In the genomic region with DNA sequence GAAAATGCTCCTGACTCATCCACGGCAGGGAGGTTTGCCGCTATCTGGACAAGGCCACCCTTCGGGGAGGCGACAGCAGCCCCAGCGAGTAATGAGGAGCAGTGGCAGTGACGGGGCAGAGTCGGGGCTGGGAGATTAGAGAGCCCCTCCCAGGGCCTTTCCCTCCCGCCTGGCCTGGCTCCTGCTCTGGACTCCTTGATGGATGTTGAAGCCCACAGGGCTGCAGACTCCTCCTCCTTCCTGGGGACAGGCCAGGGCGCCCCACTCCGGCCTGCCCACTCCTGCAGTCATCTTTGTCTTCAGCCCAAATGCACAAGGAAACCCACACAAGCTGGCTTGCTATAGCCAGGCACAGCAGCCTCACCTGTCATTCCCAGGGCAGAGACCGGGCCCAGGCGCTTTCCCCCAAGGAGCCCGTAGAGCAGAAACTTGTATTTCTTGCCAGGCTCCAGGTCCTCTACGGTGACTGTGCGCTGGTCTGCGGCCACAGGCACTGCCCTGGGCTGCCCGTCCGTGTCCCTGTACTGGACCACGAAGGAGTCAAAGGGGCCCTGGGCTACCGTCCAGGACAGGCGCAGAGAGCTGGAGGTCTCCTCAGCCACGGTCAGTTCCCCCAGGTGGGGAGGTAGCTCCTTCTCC, we compare ENCODE assay signal across 1 cellular context.
TF ChIP-seq lines count a peak whose summit lies in the region.

No MANE protein-coding gene starts in this region.

TF ChIP-seq in K562, 482 proteins besides CTCF, POLR2A, EP300 and RAD21 (continued from another document and continues in another):
- TF ChIP-seq, protein P1, sequence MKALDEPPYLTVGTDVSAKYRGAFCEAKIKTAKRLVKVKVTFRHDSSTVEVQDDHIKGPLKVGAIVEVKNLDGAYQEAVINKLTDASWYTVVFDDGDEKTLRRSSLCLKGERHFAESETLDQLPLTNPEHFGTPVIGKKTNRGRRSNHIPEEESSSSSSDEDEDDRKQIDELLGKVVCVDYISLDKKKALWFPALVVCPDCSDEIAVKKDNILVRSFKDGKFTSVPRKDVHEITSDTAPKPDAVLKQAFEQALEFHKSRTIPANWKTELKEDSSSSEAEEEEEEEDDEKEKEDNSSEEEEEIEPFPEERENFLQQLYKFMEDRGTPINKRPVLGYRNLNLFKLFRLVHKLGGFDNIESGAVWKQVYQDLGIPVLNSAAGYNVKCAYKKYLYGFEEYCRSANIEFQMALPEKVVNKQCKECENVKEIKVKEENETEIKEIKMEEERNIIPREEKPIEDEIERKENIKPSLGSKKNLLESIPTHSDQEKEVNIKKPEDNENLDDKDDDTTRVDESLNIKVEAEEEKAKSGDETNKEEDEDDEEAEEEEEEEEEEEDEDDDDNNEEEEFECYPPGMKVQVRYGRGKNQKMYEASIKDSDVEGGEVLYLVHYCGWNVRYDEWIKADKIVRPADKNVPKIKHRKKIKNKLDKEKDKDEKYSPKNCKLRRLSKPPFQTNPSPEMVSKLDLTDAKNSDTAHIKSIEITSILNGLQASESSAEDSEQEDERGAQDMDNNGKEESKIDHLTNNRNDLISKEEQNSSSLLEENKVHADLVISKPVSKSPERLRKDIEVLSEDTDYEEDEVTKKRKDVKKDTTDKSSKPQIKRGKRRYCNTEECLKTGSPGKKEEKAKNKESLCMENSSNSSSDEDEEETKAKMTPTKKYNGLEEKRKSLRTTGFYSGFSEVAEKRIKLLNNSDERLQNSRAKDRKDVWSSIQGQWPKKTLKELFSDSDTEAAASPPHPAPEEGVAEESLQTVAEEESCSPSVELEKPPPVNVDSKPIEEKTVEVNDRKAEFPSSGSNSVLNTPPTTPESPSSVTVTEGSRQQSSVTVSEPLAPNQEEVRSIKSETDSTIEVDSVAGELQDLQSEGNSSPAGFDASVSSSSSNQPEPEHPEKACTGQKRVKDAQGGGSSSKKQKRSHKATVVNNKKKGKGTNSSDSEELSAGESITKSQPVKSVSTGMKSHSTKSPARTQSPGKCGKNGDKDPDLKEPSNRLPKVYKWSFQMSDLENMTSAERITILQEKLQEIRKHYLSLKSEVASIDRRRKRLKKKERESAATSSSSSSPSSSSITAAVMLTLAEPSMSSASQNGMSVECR (CRISPR knock-in tag; IDR thresholded peaks at IDR 0.05) = no peak
- TF ChIP-seq TFAP4 (CRISPR knock-in tag; IDR thresholded peaks at IDR 0.05; ENCODE audit: borderline replicate concordance) = no peak; the same call in 1 of the 2 replicates
- TF ChIP-seq CGGBP1 (CRISPR knock-in tag; IDR thresholded peaks at IDR 0.05) = no peak
- peak; percentile 27; the same call in 1 of the 2 replicates for TF ChIP-seq ELF2 (CRISPR knock-in tag; IDR thresholded peaks at IDR 0.05)
- no peak for TF ChIP-seq ZNF507 (tag; conservative IDR thresholded peaks at IDR 0.05)
- no peak for TF ChIP-seq ATF6 (CRISPR knock-in tag; IDR thresholded peaks at IDR 0.05)
- no peak for TF ChIP-seq NCOA1 (IDR thresholded peaks at IDR 0.05; ENCODE audit: low read depth)
- TF ChIP-seq TSC22D4 (tag; IDR thresholded peaks at IDR 0.05) = no peak
- no peak for TF ChIP-seq SP2 (IDR thresholded peaks at IDR 0.05; ENCODE audit: extremely low read depth, low read depth, low read length, poor library complexity, severe bottlenecking)
- TF ChIP-seq HLTF (IDR thresholded peaks at IDR 0.05) = no peak
- no peak for TF ChIP-seq RBM22 (IDR thresholded peaks at IDR 0.05; ENCODE audit: low read depth, low read length, poor library complexity, severe bottlenecking)
- peak; percentile 44 to 55; a peak in 2 of 4 replicates for TF ChIP-seq MAZ (CRISPR knock-in tag; conservative IDR thresholded peaks at IDR 0.05 in 1 of 2, IDR thresholded peaks at IDR 0.05 in 1 of 2)
- TF ChIP-seq RBM17 (IDR thresholded peaks at IDR 0.05; ENCODE audit: borderline replicate concordance, low read depth, low read length) = no peak
- no peak for TF ChIP-seq PCBP2 (IDR thresholded peaks at IDR 0.05; ENCODE audit: low read depth, low read length, poor library complexity, severe bottlenecking)
- no peak for TF ChIP-seq HNRNPH1 (optimal IDR thresholded peaks at IDR 0.05; ENCODE audit: low read depth, low read length)
- TF ChIP-seq STAT5A (IDR thresholded peaks at IDR 0.05; ENCODE audit: borderline replicate concordance, low read length) = no peak
- no peak for TF ChIP-seq ZNF232 (CRISPR knock-in tag; IDR thresholded peaks at IDR 0.05)
- TF ChIP-seq KDM2B (CRISPR knock-in tag; IDR thresholded peaks at IDR 0.05) = no peak
- TF ChIP-seq, protein P2, sequence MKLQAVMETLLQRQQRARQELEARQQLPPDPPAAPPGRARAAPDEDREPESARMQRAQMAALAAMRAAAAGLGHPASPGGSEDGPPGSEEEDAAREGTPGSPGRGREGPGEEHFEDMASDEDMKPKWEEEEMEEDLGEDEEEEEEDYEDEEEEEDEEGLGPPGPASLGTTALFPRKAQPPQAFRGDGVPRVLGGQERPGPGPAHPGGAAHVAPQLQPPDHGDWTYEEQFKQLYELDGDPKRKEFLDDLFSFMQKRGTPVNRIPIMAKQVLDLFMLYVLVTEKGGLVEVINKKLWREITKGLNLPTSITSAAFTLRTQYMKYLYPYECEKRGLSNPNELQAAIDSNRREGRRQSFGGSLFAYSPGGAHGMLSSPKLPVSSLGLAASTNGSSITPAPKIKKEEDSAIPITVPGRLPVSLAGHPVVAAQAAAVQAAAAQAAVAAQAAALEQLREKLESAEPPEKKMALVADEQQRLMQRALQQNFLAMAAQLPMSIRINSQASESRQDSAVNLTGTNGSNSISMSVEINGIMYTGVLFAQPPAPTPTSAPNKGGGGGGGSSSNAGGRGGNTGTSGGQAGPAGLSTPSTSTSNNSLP (IDR thresholded peaks at IDR 0.05; ENCODE audit: borderline replicate concordance, low read depth, low read length) = no peak
- TF ChIP-seq, protein P3, sequence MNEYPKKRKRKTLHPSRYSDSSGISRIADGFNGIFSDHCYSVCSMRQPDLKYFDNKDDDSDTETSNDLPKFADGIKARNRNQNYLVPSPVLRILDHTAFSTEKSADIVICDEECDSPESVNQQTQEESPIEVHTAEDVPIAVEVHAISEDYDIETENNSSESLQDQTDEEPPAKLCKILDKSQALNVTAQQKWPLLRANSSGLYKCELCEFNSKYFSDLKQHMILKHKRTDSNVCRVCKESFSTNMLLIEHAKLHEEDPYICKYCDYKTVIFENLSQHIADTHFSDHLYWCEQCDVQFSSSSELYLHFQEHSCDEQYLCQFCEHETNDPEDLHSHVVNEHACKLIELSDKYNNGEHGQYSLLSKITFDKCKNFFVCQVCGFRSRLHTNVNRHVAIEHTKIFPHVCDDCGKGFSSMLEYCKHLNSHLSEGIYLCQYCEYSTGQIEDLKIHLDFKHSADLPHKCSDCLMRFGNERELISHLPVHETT (CRISPR knock-in tag; conservative IDR thresholded peaks at IDR 0.05 in 1 of 2, IDR thresholded peaks at IDR 0.05 in 1 of 2) = no peak
- TF ChIP-seq ZNF764 (CRISPR knock-in tag; IDR thresholded peaks at IDR 0.05; ENCODE audit: low read depth) = no peak
- no peak for TF ChIP-seq HDAC3 (IDR thresholded peaks at IDR 0.05; ENCODE audit: borderline replicate concordance, partially characterized antibody)
- TF ChIP-seq PHF8 (IDR thresholded peaks at IDR 0.05; ENCODE audit: borderline replicate concordance, low read length) = peak; percentile 38; the same call in 1 of the 2 replicates
- TF ChIP-seq EGR1 (conservative IDR thresholded peaks at IDR 0.05) = no peak
- TF ChIP-seq, protein P4, sequence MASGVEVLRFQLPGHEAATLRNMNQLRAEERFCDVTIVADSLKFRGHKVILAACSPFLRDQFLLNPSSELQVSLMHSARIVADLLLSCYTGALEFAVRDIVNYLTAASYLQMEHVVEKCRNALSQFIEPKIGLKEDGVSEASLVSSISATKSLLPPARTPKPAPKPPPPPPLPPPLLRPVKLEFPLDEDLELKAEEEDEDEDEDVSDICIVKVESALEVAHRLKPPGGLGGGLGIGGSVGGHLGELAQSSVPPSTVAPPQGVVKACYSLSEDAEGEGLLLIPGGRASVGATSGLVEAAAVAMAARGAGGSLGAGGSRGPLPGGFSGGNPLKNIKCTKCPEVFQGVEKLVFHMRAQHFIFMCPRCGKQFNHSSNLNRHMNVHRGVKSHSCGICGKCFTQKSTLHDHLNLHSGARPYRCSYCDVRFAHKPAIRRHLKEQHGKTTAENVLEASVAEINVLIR (CRISPR knock-in tag; IDR thresholded peaks at IDR 0.05) = no peak
- 0 out of 2 replicates have a peak, but pooled peaks have one; percentile 19 for TF ChIP-seq ZNF12 (CRISPR knock-in tag; IDR thresholded peaks at IDR 0.05)
- TF ChIP-seq, protein P5, sequence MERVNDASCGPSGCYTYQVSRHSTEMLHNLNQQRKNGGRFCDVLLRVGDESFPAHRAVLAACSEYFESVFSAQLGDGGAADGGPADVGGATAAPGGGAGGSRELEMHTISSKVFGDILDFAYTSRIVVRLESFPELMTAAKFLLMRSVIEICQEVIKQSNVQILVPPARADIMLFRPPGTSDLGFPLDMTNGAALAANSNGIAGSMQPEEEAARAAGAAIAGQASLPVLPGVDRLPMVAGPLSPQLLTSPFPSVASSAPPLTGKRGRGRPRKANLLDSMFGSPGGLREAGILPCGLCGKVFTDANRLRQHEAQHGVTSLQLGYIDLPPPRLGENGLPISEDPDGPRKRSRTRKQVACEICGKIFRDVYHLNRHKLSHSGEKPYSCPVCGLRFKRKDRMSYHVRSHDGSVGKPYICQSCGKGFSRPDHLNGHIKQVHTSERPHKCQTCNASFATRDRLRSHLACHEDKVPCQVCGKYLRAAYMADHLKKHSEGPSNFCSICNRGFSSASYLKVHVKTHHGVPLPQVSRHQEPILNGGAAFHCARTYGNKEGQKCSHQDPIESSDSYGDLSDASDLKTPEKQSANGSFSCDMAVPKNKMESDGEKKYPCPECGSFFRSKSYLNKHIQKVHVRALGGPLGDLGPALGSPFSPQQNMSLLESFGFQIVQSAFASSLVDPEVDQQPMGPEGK (CRISPR knock-in tag; IDR thresholded peaks at IDR 0.05; ENCODE audit: borderline replicate concordance) = no peak
- TF ChIP-seq BRF1 (IDR thresholded peaks at IDR 0.05; ENCODE audit: borderline replicate concordance, extremely low read depth, insufficient read length) = no peak
- no peak for TF ChIP-seq ILK (tag; IDR thresholded peaks at IDR 0.05; ENCODE audit: borderline replicate concordance, low read depth)
- no peak for TF ChIP-seq PRPF4 (IDR thresholded peaks at IDR 0.05; ENCODE audit: insufficient read depth, low read depth, low read length, poor library complexity, severe bottlenecking)
- no peak for TF ChIP-seq ZEB2 (IDR thresholded peaks at IDR 0.05)
- no peak for TF ChIP-seq ZNF511 (CRISPR knock-in tag; IDR thresholded peaks at IDR 0.05)
- no peak for TF ChIP-seq NCOA4 (IDR thresholded peaks at IDR 0.05; ENCODE audit: partially characterized antibody)
- peak; percentile 94 for TF ChIP-seq ZNF592 (IDR thresholded peaks at IDR 0.05)
